In the genomic region with DNA sequence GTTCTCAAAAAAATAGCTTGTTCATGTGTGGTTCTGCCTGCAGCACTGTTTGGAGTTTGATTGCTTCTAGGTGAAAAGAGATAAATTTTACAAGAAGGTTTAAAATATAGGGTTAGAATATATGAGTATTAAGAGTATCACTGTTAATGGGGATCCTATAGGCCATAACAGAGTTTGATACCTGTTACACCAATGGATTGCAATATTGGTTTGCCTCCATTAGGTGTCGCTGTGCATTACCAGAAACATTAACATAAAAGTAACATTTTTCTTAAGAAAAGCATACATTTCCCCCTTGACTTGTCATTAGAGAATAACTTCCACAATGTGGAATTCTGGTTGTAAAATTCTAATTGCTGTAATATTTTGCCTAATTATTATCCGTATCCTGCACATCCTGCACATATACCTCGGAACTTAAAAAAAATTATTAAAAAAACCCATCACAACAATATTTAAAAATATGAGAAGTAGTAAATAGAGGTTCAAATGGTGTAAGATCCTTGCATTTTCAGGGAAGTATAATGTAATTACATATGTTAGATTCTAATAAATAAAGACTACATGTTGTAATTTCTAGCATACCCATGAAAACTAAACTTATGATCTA, we compare ENCODE assay signal across 8 cellular contexts.
DNase-seq lines count a peak whose midpoint lies in the region; ATAC-seq and TF ChIP-seq lines count a peak whose summit lies in the region.
"Not testable (repeated sequence)": the region's sequence is repeated elsewhere in the genome, so short reads cannot be mapped to it uniquely, and the experiment has no call there.

No MANE protein-coding gene starts in this region.

- H3K9me3 Mint-ChIP-seq in activated naive CD8-positive, alpha-beta T cell treated with anti-CD3 and anti-CD28 coated beads for 36 hours: not testable (repeated sequence)

- peak; percentile 56 to 74 (median 70) for ATAC-seq in right lobe of liver

- WGBS in esophagus muscularis mucosa: 33% methylated on average over 3 of the region's 3 CpGs
- 22% methylated on average over 3 of the region's 3 CpGs for WGBS in right lobe of liver (ENCODE audit: insufficient coverage, low coverage, low lambda C conversion rate, missing lambda C conversion rate)

- H3K27ac Mint-ChIP-seq in activated naive CD8-positive, alpha-beta T cell treated with anti-CD3 and anti-CD28 coated beads for 36 hours: not testable (repeated sequence)

- not testable (repeated sequence) for TF ChIP-seq POLR2A in esophagus muscularis mucosa (IDR thresholded peaks at IDR 0.05; ENCODE audit: low read depth); right lobe of liver (IDR thresholded peaks at IDR 0.05)

- not testable (repeated sequence) for H3K36me3 Mint-ChIP-seq in activated naive CD8-positive, alpha-beta T cell treated with anti-CD3 and anti-CD28 coated beads for 36 hours

- H3K4me3 Mint-ChIP-seq in activated naive CD8-positive, alpha-beta T cell treated with anti-CD3 and anti-CD28 coated beads for 36 hours: not testable (repeated sequence)

- H3K4me3 ChIP-seq in BJ (ENCODE audit: low read depth, low read length); esophagus muscularis mucosa; right lobe of liver: not testable (repeated sequence)

- intact Hi-C loops in esophagus muscularis mucosa (cut with DNase I); right lobe of liver (cut with DNase I): not testable (repeated sequence)

- not testable (repeated sequence) for H3K27me3 ChIP-seq in BJ (ENCODE audit: control insufficient read depth, insufficient read depth, low read length); esophagus muscularis mucosa; right lobe of liver

- DNase-seq in BJ (ENCODE audit: low read depth); GM13977 (ENCODE audit: low spot score); esophagus muscularis mucosa (ENCODE audit: extremely low spot score); right lobe of liver: not testable (repeated sequence)
- DNase-seq in NCI-H1417 (lab: John Stamatoyannopoulos, UW) (peak in 2 of 3 experiments; percentile 20 to 65), RKO (ENCODE audit: low spot score) (peak; percentile 42)
- DNase-seq in activated naive CD8-positive, alpha-beta T cell treated with anti-CD3 and anti-CD28 coated beads for 36 hours: peak; percentile 5
- peak in 2 of 3 donors; percentile 6 to 27 for DNase-seq in stimulated activated CD4-positive, alpha-beta T cell treated with anti-CD3 and anti-CD28 coated beads, Interleukin-12 subunit alpha, Interleukin-12 subunit beta, amount 100 ng/mL, for 48 hours (ENCODE audit: low read depth in 2 of 3, low spot score in 1 of 3)

- TF ChIP-seq CTCF in BJ (IDR thresholded peaks at IDR 0.05; ENCODE audit: insufficient read depth, low read depth, low read length) (peak; percentile 42), GM13977 (IDR thresholded peaks at IDR 0.05; ENCODE audit: extremely low read depth, insufficient read depth, missing control alignments) (peak; percentile 55), esophagus muscularis mucosa (IDR thresholded peaks at IDR 0.05) (peak in 2 of 3 experiments; percentile 13 to 41), right lobe of liver (IDR thresholded peaks at IDR 0.05) (peak; percentile 58 to 69 (median 60))

- not testable (repeated sequence) for H3K27ac ChIP-seq in esophagus muscularis mucosa (replicated peaks in 1 of 4); right lobe of liver

- not testable (repeated sequence) for H3K4me1 ChIP-seq in esophagus muscularis mucosa, right lobe of liver

- TF ChIP-seq EP300 in esophagus muscularis mucosa (IDR thresholded peaks at IDR 0.05): not testable (repeated sequence)

- POLR2A ChIA-PET in BJ (lab: Charles Lee): not testable (repeated sequence)

- not testable (repeated sequence) for H3K9me3 ChIP-seq in esophagus muscularis mucosa, right lobe of liver

- H3K4me1 Mint-ChIP-seq in activated naive CD8-positive, alpha-beta T cell treated with anti-CD3 and anti-CD28 coated beads for 36 hours: not testable (repeated sequence)

- not testable (repeated sequence) for H3K27me3 Mint-ChIP-seq in activated naive CD8-positive, alpha-beta T cell treated with anti-CD3 and anti-CD28 coated beads for 36 hours

- CTCF ChIA-PET in BJ (lab: Yijun Ruan, JAX): not testable (repeated sequence)

- not testable (repeated sequence) for H3K36me3 ChIP-seq in BJ (ENCODE audit: control insufficient read depth, insufficient read depth, low read length); esophagus muscularis mucosa; right lobe of liver

- in situ Hi-C loops in GM13977 (cut with MboI; ENCODE audit: low pct_unique_long_range_greater_than_20kb, low sequenced_read_pairs, unreplicated experiment): not testable (repeated sequence)
